Comparison of ENCODE assay signal across 14 cellular contexts in the genomic region with DNA sequence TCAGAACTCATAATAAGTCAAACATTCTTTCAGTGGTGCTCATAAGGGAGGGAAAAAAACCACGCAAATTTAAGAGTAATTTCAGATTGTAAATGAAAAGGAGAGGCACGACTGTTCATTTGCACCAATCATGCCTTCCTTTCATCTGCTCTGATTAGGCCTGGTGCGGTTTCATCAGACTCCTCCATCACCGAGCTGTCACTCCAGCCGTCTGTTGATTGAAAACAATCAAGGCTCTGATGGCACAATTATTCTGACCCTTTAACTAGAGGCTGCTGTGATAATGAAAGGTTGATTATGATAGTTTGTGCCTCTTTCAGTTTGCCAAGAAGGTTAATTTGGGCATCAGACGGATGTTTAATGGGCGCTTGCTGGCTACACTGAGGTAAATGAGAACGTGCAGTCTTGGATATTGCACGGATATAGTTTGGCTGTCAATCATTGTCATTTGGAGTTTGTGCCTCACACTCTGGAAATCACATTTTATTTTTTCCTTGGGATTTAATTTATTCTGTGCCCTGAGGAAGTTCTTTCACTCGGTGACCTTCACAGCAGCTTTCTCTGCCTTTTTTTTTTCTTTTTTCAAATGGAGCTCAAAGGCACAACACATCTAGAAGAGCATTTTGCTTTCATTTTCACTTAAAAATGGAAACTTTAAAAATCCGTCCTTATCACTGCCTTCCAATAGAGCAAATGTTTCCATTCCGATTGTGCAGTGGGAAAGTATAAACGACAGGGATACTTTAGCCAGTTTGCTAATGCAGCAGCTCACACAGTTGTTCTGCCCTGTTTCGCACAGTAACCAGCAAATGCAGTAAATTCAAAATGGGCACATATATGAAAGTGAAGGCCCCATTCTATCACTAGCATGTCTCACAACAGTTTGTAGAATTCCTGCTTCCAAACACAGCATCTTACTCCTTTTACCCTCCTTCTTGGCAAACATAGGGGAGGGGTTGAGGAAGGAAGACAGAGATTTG.
DNase-seq lines count a peak whose midpoint lies in the region; ATAC-seq and TF ChIP-seq lines count a peak whose summit lies in the region.
"Had no signal": no experiment of that assay in that cellular context is flagged by ENCODE, and none has a peak within 500 bp of the region (broad histone marks: within the 10 kb centered on the region; RNA-seq: fewer than 3 reads in every experiment).

No MANE protein-coding gene starts in this region.

- no peaks in the 10 kb centered on the region for H3K9me3 ChIP-seq in fibroblast of lung (ENCODE audit: control insufficient read depth, insufficient read depth, low read depth, low read length)
- H3K9me3 ChIP-seq in smooth muscle cell (replicated peaks; ENCODE audit: low read depth): no peaks in the 10 kb centered on the region
- H3K9me3 ChIP-seq in tibial artery: no peaks in the 10 kb centered on the region
- H3K9me3 ChIP-seq: A549, upper lobe of right lung had no signal

- no peaks in the 10 kb centered on the region for H3K36me3 ChIP-seq in fibroblast of lung (ENCODE audit: control insufficient read depth, insufficient read depth, low read length)
- no peaks in the 10 kb centered on the region for H3K36me3 ChIP-seq in smooth muscle cell (ENCODE audit: low read depth)
- no peaks in the 10 kb centered on the region for H3K36me3 ChIP-seq in tibial artery
- H3K36me3 ChIP-seq: upper lobe of right lung had no signal

- peak overlapping the region; percentile 72 for H2AFZ ChIP-seq in fibroblast of lung (ENCODE audit: low read length)
- peak overlapping the region; percentile 23 for H2AFZ ChIP-seq in smooth muscle cell (ENCODE audit: low read depth)

- H4K20me1 ChIP-seq in fibroblast of lung (ENCODE audit: control insufficient read depth, extremely low read depth, insufficient read depth, low read length) (no peaks in the 10 kb centered on the region), smooth muscle cell (ENCODE audit: low read depth) (no peaks in the 10 kb centered on the region)

- TF ChIP-seq CTCF in fibroblast of lung (conservative IDR thresholded peaks at IDR 0.05 in 1 of 2, IDR thresholded peaks at IDR 0.05 in 1 of 2; ENCODE audit: low read depth in 1 of 2, low read length in 2 of 2): no peak
- TF ChIP-seq CTCF in smooth muscle cell (IDR thresholded peaks at IDR 0.05; ENCODE audit: borderline replicate concordance, insufficient read depth, poor library complexity, severe bottlenecking): no peak
- no peak for TF ChIP-seq CTCF in tibial artery (IDR thresholded peaks at IDR 0.05)

- no peaks in the 10 kb centered on the region for H3K9me3 Mint-ChIP-seq in activated CD4-positive, alpha-beta T cell treated with anti-CD3 and anti-CD28 coated beads, Interleukin-2, amount 10 ng/mL, durations not matched to agents 24 days and 14 days
- H3K9me3 Mint-ChIP-seq: activated naive CD4-positive, alpha-beta T cell treated with anti-CD3 and anti-CD28 coated beads, Interleukin-2, amount 50 U/mL, for 72 hours; naive thymus-derived CD8-positive, alpha-beta T cell had no signal

- DNase-seq in activated CD4-positive, alpha-beta T cell treated with anti-CD3 and anti-CD28 coated beads, Interleukin-2, amount 10 ng/mL, durations not matched to agents 24 days and 14 days: peak; percentile 44
- DNase-seq in activated CD4-positive, alpha-beta T cell treated with anti-CD3 and anti-CD28 coated beads, Interleukin-2, amount 50 U/mL, for 1 hour: no peak
- peak; percentile 76 for DNase-seq in OCI-M1 (lab: John Stamatoyannopoulos, UW)
- DNase-seq in fibroblast of lung (ENCODE audit: low read depth in 2 of 2): peak in 1 of 2 donors; percentile 2
- no peak for DNase-seq in smooth muscle cell (lab: John Stamatoyannopoulos, UW; ENCODE audit: unreplicated experiment)
- no peak for DNase-seq in tibial artery
- DNase-seq in 8988T: no peak
- DNase-seq: KG1; left cardiac atrium; naive thymus-derived CD8-positive, alpha-beta T cell; upper lobe of right lung had no signal

- H3K36me3 Mint-ChIP-seq in activated CD4-positive, alpha-beta T cell treated with anti-CD3 and anti-CD28 coated beads, Interleukin-2, amount 10 ng/mL, durations not matched to agents 24 days and 14 days (ENCODE audit: low read depth): no peaks in the 10 kb centered on the region
- H3K36me3 Mint-ChIP-seq: activated naive CD4-positive, alpha-beta T cell treated with anti-CD3 and anti-CD28 coated beads, Interleukin-2, amount 50 U/mL, for 72 hours had no signal

- H3F3A ChIP-seq in smooth muscle cell (ENCODE audit: low read depth): no peaks in the 10 kb centered on the region

- H3K4me1 ChIP-seq in fibroblast of lung (ENCODE audit: control insufficient read depth, extremely low read depth, insufficient read depth, low read length) (no peaks in the 10 kb centered on the region), smooth muscle cell (ENCODE audit: low read depth) (no peaks in the 10 kb centered on the region), tibial artery (no peaks in the 10 kb centered on the region)
- H3K4me1 ChIP-seq: A549, upper lobe of right lung had no signal

- H3K27me3 Mint-ChIP-seq in activated CD4-positive, alpha-beta T cell treated with anti-CD3 and anti-CD28 coated beads, Interleukin-2, amount 10 ng/mL, durations not matched to agents 24 days and 14 days: no peaks in the 10 kb centered on the region
- H3K27me3 Mint-ChIP-seq: naive thymus-derived CD8-positive, alpha-beta T cell had no signal

- H3K4me3 Mint-ChIP-seq in activated CD4-positive, alpha-beta T cell treated with anti-CD3 and anti-CD28 coated beads, Interleukin-2, amount 10 ng/mL, durations not matched to agents 24 days and 14 days: peak overlapping the region; percentile 45
- H3K4me3 Mint-ChIP-seq: naive thymus-derived CD8-positive, alpha-beta T cell had no signal

- peaks cover 6% of the 10 kb centered on the region for H3K4me1 Mint-ChIP-seq in activated CD4-positive, alpha-beta T cell treated with anti-CD3 and anti-CD28 coated beads, Interleukin-2, amount 10 ng/mL, durations not matched to agents 24 days and 14 days

- H3K27me3 ChIP-seq in fibroblast of lung (ENCODE audit: control insufficient read depth, insufficient read depth, low read length) (no peaks in the 10 kb centered on the region), smooth muscle cell (ENCODE audit: low read depth) (no peaks in the 10 kb centered on the region), tibial artery (no peaks in the 10 kb centered on the region)
- H3K27me3 ChIP-seq: upper lobe of right lung had no signal

- H3K4me2 ChIP-seq in fibroblast of lung (ENCODE audit: extremely low read depth, insufficient read depth, low read length): peak overlapping the region; percentile 68
- no peak overlapping the region for H3K4me2 ChIP-seq in smooth muscle cell
- H3K4me2 ChIP-seq: A549 had no signal

- H3K27ac Mint-ChIP-seq in activated CD4-positive, alpha-beta T cell treated with anti-CD3 and anti-CD28 coated beads, Interleukin-2, amount 10 ng/mL, durations not matched to agents 24 days and 14 days: no peak overlapping the region
- H3K27ac Mint-ChIP-seq: activated naive CD4-positive, alpha-beta T cell treated with anti-CD3 and anti-CD28 coated beads, Interleukin-2, amount 50 U/mL, for 72 hours; naive thymus-derived CD8-positive, alpha-beta T cell had no signal

- no peak for ATAC-seq in HG02885 (IDR thresholded peaks at IDR 0.05; ENCODE audit: poor library complexity, unreplicated experiment)
- ATAC-seq: A549; activated naive CD4-positive, alpha-beta T cell treated with anti-CD3 and anti-CD28 coated beads, Interleukin-2, amount 50 U/mL, for 72 hours; naive thymus-derived CD8-positive, alpha-beta T cell; upper lobe of right lung had no signal

- H3K9ac ChIP-seq in fibroblast of lung (ENCODE audit: insufficient read depth, low read length) (no peak overlapping the region), smooth muscle cell (ENCODE audit: low read depth) (no peak overlapping the region)

- H3K27ac ChIP-seq in fibroblast of lung (ENCODE audit: insufficient read depth, low read length) (no peak overlapping the region), smooth muscle cell (ENCODE audit: low read depth) (no peak overlapping the region), tibial artery (no peak overlapping the region)
- H3K27ac ChIP-seq: A549, upper lobe of right lung had no signal

- intact Hi-C loops in activated CD4-positive, alpha-beta T cell treated with anti-CD3 and anti-CD28 coated beads, Interleukin-2, amount 10 ng/mL, durations not matched to agents 24 days and 14 days (cut with micrococcal nuclease): no loop called here
- intact Hi-C loops in tibial artery (cut with DNase I; ENCODE audit: low total_unique reads): no loop called here

- 74% methylated on average over 14 of the region's 14 CpGs for WGBS in smooth muscle cell (ENCODE audit: low lambda C conversion rate)

- H3K4me3 ChIP-seq in fibroblast of lung (replicated peaks in 1 of 4; ENCODE audit: control extremely low read depth in 1 of 4, insufficient read depth in 1 of 4, low read depth in 3 of 4, low read length in 4 of 4): peak overlapping the region in 2 of 4 experiments; percentile 21 to 33
- no peak overlapping the region for H3K4me3 ChIP-seq in smooth muscle cell
- no peak overlapping the region for H3K4me3 ChIP-seq in tibial artery
- H3K4me3 ChIP-seq: A549, upper lobe of right lung had no signal

- no peaks in the 10 kb centered on the region for H3K79me2 ChIP-seq in fibroblast of lung (ENCODE audit: control insufficient read depth, insufficient read depth, low read length)
- H3K79me2 ChIP-seq in smooth muscle cell (ENCODE audit: low read depth): no peaks in the 10 kb centered on the region

Comparison
In these comparisons a context has a peak if more than half of its experiments do, and no peak if none do; other contexts are left out.
1. DNase-seq: peak in activated CD4-positive, alpha-beta T cell treated with anti-CD3 and anti-CD28 coated beads, Interleukin-2, amount 10 ng/mL, durations not matched to agents 24 days and 14 days (single experiment) and OCI-M1 (single experiment); none in activated CD4-positive, alpha-beta T cell treated with anti-CD3 and anti-CD28 coated beads, Interleukin-2, amount 50 U/mL, for 1 hour (single experiment), smooth muscle cell (single experiment), tibial artery (0 of 2) and 8988T (single experiment).